29 cellular contexts compared by ENCODE assay signal in genomic region chr17:9926150-9926804, GRCh38. TPM values are rescaled to one million over a fixed set of nuclear protein-coding genes. Genes with fewer than 3 reads are reported as not detected.
"Had no signal": no experiment of that assay in that cellular context is flagged by ENCODE, and none has a peak within 500 bp of the region (broad histone marks: within the 10 kb centered on the region; RNA-seq: fewer than 3 reads in every experiment).

No MANE protein-coding gene starts in this region.

- H3K27ac Mint-ChIP-seq: activated CD4-positive, alpha-beta T cell treated with anti-CD3 and anti-CD28 coated beads, Interleukin-2, amount 10 ng/mL, durations not matched to agents 24 days and 14 days; activated CD8-positive, alpha-beta memory T cell treated with anti-CD3 and anti-CD28 coated beads, Interleukin-2, amount 10 ng/mL, durations not matched to agents 7 days and 5 days; activated CD8-positive, alpha-beta T cell treated with anti-CD3 and anti-CD28 coated beads for 36 hours; activated naive CD8-positive, alpha-beta T cell treated with anti-CD3 and anti-CD28 coated beads, Interleukin-2, amount 50 U/mL, for 24 hours; dendritic cell treated with granulocyte-macrophage colony-stimulating factor and Interleukin-4, amounts not matched to agents 40 ng/mL and 50 ng/mL, for 4 days; T-cell; T-helper 2 cell treated with Interferon-gamma antibody and Interleukin-4, amounts not matched to agents 5 μg/mL and 100 μg/mL, for 36 hours had no signal

- H3K36me3 ChIP-seq: sigmoid colon had no signal

- H3K27ac ChIP-seq: body of pancreas, hepatocyte, VCaP had no signal

- H3K4me3 ChIP-seq: body of pancreas, hepatocyte, sigmoid colon, smooth muscle cell, tibial nerve had no signal

- H3K4me1 ChIP-seq: sigmoid colon had no signal

- ATAC-seq: activated CD4-positive, CD25-positive, alpha-beta regulatory T cell treated with anti-CD3 and anti-CD28 coated beads, Interleukin-2, amount 50 U/mL, for 24 hours; activated CD8-positive, alpha-beta memory T cell treated with anti-CD3 and anti-CD28 coated beads, Interleukin-2, amount 10 ng/mL, durations not matched to agents 7 days and 5 days; activated CD8-positive, alpha-beta T cell treated with anti-CD3 and anti-CD28 coated beads for 36 hours; activated naive CD8-positive, alpha-beta T cell treated with anti-CD3 and anti-CD28 coated beads, Interleukin-2, amount 50 U/mL, for 24 hours; body of pancreas; esophagus mucosa; T-cell had no signal

- H3K36me3 Mint-ChIP-seq: activated CD8-positive, alpha-beta memory T cell treated with anti-CD3 and anti-CD28 coated beads, Interleukin-2, amount 10 ng/mL, durations not matched to agents 7 days and 5 days; T-cell had no signal

- H3K27me3 Mint-ChIP-seq: activated CD4-positive, alpha-beta T cell treated with anti-CD3 and anti-CD28 coated beads, Interleukin-2, amount 10 ng/mL, durations not matched to agents 24 days and 14 days; activated CD8-positive, alpha-beta memory T cell treated with anti-CD3 and anti-CD28 coated beads, Interleukin-2, amount 10 ng/mL, durations not matched to agents 7 days and 5 days; activated CD8-positive, alpha-beta T cell treated with anti-CD3 and anti-CD28 coated beads for 36 hours; activated naive CD8-positive, alpha-beta T cell treated with anti-CD3 and anti-CD28 coated beads, Interleukin-2, amount 50 U/mL, for 24 hours; dendritic cell treated with granulocyte-macrophage colony-stimulating factor and Interleukin-4, amounts not matched to agents 40 ng/mL and 50 ng/mL, for 4 days; T-cell had no signal

- H3K9me3 Mint-ChIP-seq: activated CD4-positive, alpha-beta T cell treated with anti-CD3 and anti-CD28 coated beads, Interleukin-2, amount 10 ng/mL, durations not matched to agents 24 days and 14 days; activated CD8-positive, alpha-beta T cell treated with anti-CD3 and anti-CD28 coated beads for 36 hours; activated naive CD8-positive, alpha-beta T cell treated with anti-CD3 and anti-CD28 coated beads, Interleukin-2, amount 50 U/mL, for 24 hours; dendritic cell treated with granulocyte-macrophage colony-stimulating factor and Interleukin-4, amounts not matched to agents 40 ng/mL and 50 ng/mL, for 4 days; immature natural killer cell; T-cell; T-helper 2 cell treated with Interferon-gamma antibody and Interleukin-4, amounts not matched to agents 5 μg/mL and 100 μg/mL, for 36 hours had no signal

- DNase-seq: activated CD4-positive, alpha-beta T cell treated with anti-CD3 and anti-CD28 coated beads, Interleukin-2, amount 10 ng/mL, durations not matched to agents 24 days and 14 days; activated CD8-positive, alpha-beta memory T cell treated with anti-CD3 and anti-CD28 coated beads, Interleukin-2, amount 10 ng/mL, durations not matched to agents 7 days and 5 days; activated CD8-positive, alpha-beta T cell treated with anti-CD3 and anti-CD28 coated beads for 36 hours; activated gamma-delta T cell; activated naive CD4-positive, alpha-beta T cell treated with anti-CD3 and anti-CD28 coated beads, Interleukin-2, amount 50 U/mL, for 16 hours; activated naive CD8-positive, alpha-beta T cell treated with anti-CD3 and anti-CD28 coated beads, Interleukin-2, amount 50 U/mL, for 24 hours; activated T-cell treated with anti-CD3 and anti-CD28 coated beads for 4 hours; anterior cingulate cortex; body of pancreas; effector CD8-positive, alpha-beta T cell; glutamatergic neuron; immature natural killer cell; mesenchymal stem cell; occipital lobe; sigmoid colon; stimulated activated CD4-positive, alpha-beta T cell treated with anti-CD3 and anti-CD28 coated beads, Interleukin-15, amount 100 ng/mL, for 24 hours; stimulated activated CD8-positive, alpha-beta memory T cell treated with anti-CD3 and anti-CD28 coated beads, Interleukin-4, amount 100 ng/mL, for 48 hours; stimulated activated naive CD4-positive, alpha-beta T cell treated with Interleukin-2 at 50 U/mL for 16 hours; T-cell had no signal

- H3K4me3 Mint-ChIP-seq: activated CD4-positive, alpha-beta T cell treated with anti-CD3 and anti-CD28 coated beads, Interleukin-2, amount 10 ng/mL, durations not matched to agents 24 days and 14 days; activated CD8-positive, alpha-beta memory T cell treated with anti-CD3 and anti-CD28 coated beads, Interleukin-2, amount 10 ng/mL, durations not matched to agents 7 days and 5 days; activated CD8-positive, alpha-beta T cell treated with anti-CD3 and anti-CD28 coated beads for 36 hours; activated naive CD8-positive, alpha-beta T cell treated with anti-CD3 and anti-CD28 coated beads, Interleukin-2, amount 50 U/mL, for 24 hours; dendritic cell treated with granulocyte-macrophage colony-stimulating factor and Interleukin-4, amounts not matched to agents 40 ng/mL and 50 ng/mL, for 4 days; immature natural killer cell; T-cell; T-helper 2 cell treated with Interferon-gamma antibody and Interleukin-4, amounts not matched to agents 5 μg/mL and 100 μg/mL, for 36 hours had no signal

- H3K4me1 Mint-ChIP-seq: activated CD4-positive, alpha-beta T cell treated with anti-CD3 and anti-CD28 coated beads, Interleukin-2, amount 10 ng/mL, durations not matched to agents 24 days and 14 days; activated CD8-positive, alpha-beta memory T cell treated with anti-CD3 and anti-CD28 coated beads, Interleukin-2, amount 10 ng/mL, durations not matched to agents 7 days and 5 days; activated naive CD8-positive, alpha-beta T cell treated with anti-CD3 and anti-CD28 coated beads, Interleukin-2, amount 50 U/mL, for 24 hours had no signal

- H3K9me3 ChIP-seq: body of pancreas, sigmoid colon, tibial nerve had no signal

- H3K27me3 ChIP-seq: body of pancreas, hepatocyte, sigmoid colon, tibial nerve had no signal

RNA-seq across cellular contexts. Expression of gene RCVRN, which starts 21.2 kb away (rescaled TPM):
- total RNA-seq: activated CD4-positive, alpha-beta T cell treated with anti-CD3 and anti-CD28 coated beads, Interleukin-2, amount 10 ng/mL, durations not matched to agents 24 days and 14 days; activated CD8-positive, alpha-beta memory T cell treated with anti-CD3 and anti-CD28 coated beads, Interleukin-2, amount 10 ng/mL, durations not matched to agents 7 days and 5 days; activated CD8-positive, alpha-beta T cell treated with anti-CD3 and anti-CD28 coated beads for 36 hours; body of pancreas; esophagus mucosa; myocyte; renal cortical epithelial cell; tibial nerve had no signal
